Comparison of ENCODE assay signal across 16 cellular contexts in genomic region chr4:109183851-109184345, GRCh38.
"Had no signal": no experiment of that assay in that cellular context is flagged by ENCODE, and none has a peak within 500 bp of the region (broad histone marks: within the 10 kb centered on the region; RNA-seq: fewer than 3 reads in every experiment).

No MANE protein-coding gene starts in this region.

- DNase-seq: activated CD4-positive, alpha-beta T cell treated with anti-CD3 and anti-CD28 coated beads for 1 hour; activated CD8-positive, alpha-beta memory T cell treated with anti-CD3 and anti-CD28 coated beads, Interleukin-2, amount 50 U/mL, for 4 hours; activated CD8-positive, alpha-beta T cell treated with anti-CD3 and anti-CD28 coated beads for 36 hours; central memory CD4-positive, alpha-beta T cell; cortex of kidney; effector memory CD8-positive, alpha-beta T cell; midbrain; naive B cell; stimulated activated CD4-positive, alpha-beta T cell treated with anti-CD3 and anti-CD28 coated beads, Interleukin-2, amount 100 ng/mL, for 48 hours; stimulated activated CD8-positive, alpha-beta memory T cell treated with anti-CD3 and anti-CD28 coated beads, Interleukin-4, amount 100 ng/mL, for 48 hours; T-cell; T1000; testis had no signal

- H3K27me3 ChIP-seq: neutrophil, sigmoid colon, testis had no signal

- H3K36me3 ChIP-seq: neutrophil, sigmoid colon had no signal

- H3K4me3 ChIP-seq: sigmoid colon, SK-N-MC, testis had no signal

- ATAC-seq: activated CD8-positive, alpha-beta T cell treated with anti-CD3 and anti-CD28 coated beads for 36 hours; effector memory CD8-positive, alpha-beta T cell; T-cell had no signal

- H3K9me3 ChIP-seq: neutrophil, sigmoid colon, testis had no signal

- H3K27ac ChIP-seq: neutrophil, SK-N-MC, testis had no signal

- H3K4me1 ChIP-seq: sigmoid colon, testis had no signal
